Comparison of ENCODE assay signal across 22 cellular contexts in genomic region chr17:80709090-80709695, GRCh38.
DNase-seq lines count a peak whose midpoint lies in the region; ATAC-seq and TF ChIP-seq lines count a peak whose summit lies in the region.
"Had no signal": no experiment of that assay in that cellular context is flagged by ENCODE, and none has a peak within 500 bp of the region (broad histone marks: within the 10 kb centered on the region; RNA-seq: fewer than 3 reads in every experiment).

No MANE protein-coding gene starts in this region.

- H3K36me3 Mint-ChIP-seq in activated CD4-positive, alpha-beta memory T cell treated with anti-CD3 and anti-CD28 coated beads, Interleukin-2, amount 10 ng/mL, durations not matched to agents 7 days and 5 days (ENCODE audit: low read depth), result peaks cover 71% of the 10 kb centered on the region
- peaks cover 15% of the 10 kb centered on the region for H3K36me3 Mint-ChIP-seq in activated CD4-positive, alpha-beta memory T cell treated with anti-CD3 and anti-CD28 coated beads for 36 hours
- H3K36me3 Mint-ChIP-seq in WTC11 (no peaks in the 10 kb centered on the region), natural killer cell (no peaks in the 10 kb centered on the region)

- intact Hi-C loops in activated CD4-positive, alpha-beta memory T cell treated with anti-CD3 and anti-CD28 coated beads for 36 hours (cut with micrococcal nuclease), result no loop called here
- intact Hi-C loops in natural killer cell (cut with micrococcal nuclease), result no loop called here

- peak overlapping the region; percentile 93 for H3K27ac Mint-ChIP-seq in activated CD4-positive, alpha-beta memory T cell treated with anti-CD3 and anti-CD28 coated beads, Interleukin-2, amount 10 ng/mL, durations not matched to agents 7 days and 5 days
- no peak overlapping the region for H3K27ac Mint-ChIP-seq in activated CD4-positive, alpha-beta memory T cell treated with anti-CD3 and anti-CD28 coated beads for 36 hours
- H3K27ac Mint-ChIP-seq in WTC11 (peak overlapping the region; percentile 63), natural killer cell (peak overlapping the region; percentile 65 to 81)
- H3K27ac Mint-ChIP-seq: activated B cell treated with CpG ODN at 0.5 μM for 24 hours, B cell had no signal

- H3K9me3 Mint-ChIP-seq in activated CD4-positive, alpha-beta memory T cell treated with anti-CD3 and anti-CD28 coated beads, Interleukin-2, amount 10 ng/mL, durations not matched to agents 7 days and 5 days, result no peaks in the 10 kb centered on the region
- no peaks in the 10 kb centered on the region for H3K9me3 Mint-ChIP-seq in activated CD4-positive, alpha-beta memory T cell treated with anti-CD3 and anti-CD28 coated beads for 36 hours
- no peaks in the 10 kb centered on the region for H3K9me3 Mint-ChIP-seq in WTC11
- no peaks in the 10 kb centered on the region for H3K9me3 Mint-ChIP-seq in natural killer cell
- H3K9me3 Mint-ChIP-seq: activated B cell treated with CpG ODN at 0.5 μM for 24 hours; stimulated activated naive CD8-positive, alpha-beta T cell treated with anti-CD3 and anti-CD28 coated beads, Interleukin-15, amount 100 ng/mL, for 72 hours had no signal

- peak; percentile 35 for DNase-seq in activated CD4-positive, alpha-beta memory T cell treated with anti-CD3 and anti-CD28 coated beads, Interleukin-2, amount 10 ng/mL, durations not matched to agents 7 days and 5 days
- DNase-seq in activated CD4-positive, alpha-beta memory T cell treated with anti-CD3 and anti-CD28 coated beads for 36 hours, result no peak
- DNase-seq in ELF-1 (ENCODE audit: low read depth, low spot score) (peak; percentile 66), WTC11 (ENCODE audit: low spot score) (no peak), natural killer cell (no peak), UCSD-AML1 (lab: John Stamatoyannopoulos, UW; ENCODE audit: unreplicated experiment) (no peak)
- DNase-seq: activated B cell treated with CpG ODN at 0.5 μM for 24 hours; activated effector memory CD4-positive, alpha-beta T cell treated with Interleukin-2 at 50 U/mL for 16 hours; heart right ventricle; left colon; mesendoderm; NCI-H1417; NCI-H2081 treated with DMSO at 0.1 percent for 48 hours; NCI-H446 treated with DMSO at 0.1 percent for 48 hours; occipital lobe; retina; spleen; stimulated activated CD4-positive, alpha-beta T cell treated with anti-CD3 and anti-CD28 coated beads, Interleukin-4, amount 100 ng/mL, for 24 hours; stimulated activated naive CD8-positive, alpha-beta T cell treated with anti-CD3 and anti-CD28 coated beads, Interleukin-15, amount 100 ng/mL, for 72 hours had no signal

- H3K27me3 Mint-ChIP-seq in activated CD4-positive, alpha-beta memory T cell treated with anti-CD3 and anti-CD28 coated beads, Interleukin-2, amount 10 ng/mL, durations not matched to agents 7 days and 5 days, result no peaks in the 10 kb centered on the region
- H3K27me3 Mint-ChIP-seq in activated CD4-positive, alpha-beta memory T cell treated with anti-CD3 and anti-CD28 coated beads for 36 hours, result no peaks in the 10 kb centered on the region
- H3K27me3 Mint-ChIP-seq in WTC11 (ENCODE audit: low read depth) (no peaks in the 10 kb centered on the region), natural killer cell (ENCODE audit: low read depth in 2 of 2) (no peaks in the 10 kb centered on the region)
- H3K27me3 Mint-ChIP-seq: activated B cell treated with CpG ODN at 0.5 μM for 24 hours; B cell; stimulated activated naive CD8-positive, alpha-beta T cell treated with anti-CD3 and anti-CD28 coated beads, Interleukin-15, amount 100 ng/mL, for 72 hours had no signal

- TF ChIP-seq CTCF in WTC11 (IDR thresholded peaks at IDR 0.05) (no peak), natural killer cell (IDR thresholded peaks at IDR 0.05) (no peak)

- peak overlapping the region; percentile 57 for H3K4me3 Mint-ChIP-seq in activated CD4-positive, alpha-beta memory T cell treated with anti-CD3 and anti-CD28 coated beads, Interleukin-2, amount 10 ng/mL, durations not matched to agents 7 days and 5 days
- H3K4me3 Mint-ChIP-seq in activated CD4-positive, alpha-beta memory T cell treated with anti-CD3 and anti-CD28 coated beads for 36 hours, result no peak overlapping the region
- no peak overlapping the region for H3K4me3 Mint-ChIP-seq in WTC11
- H3K4me3 Mint-ChIP-seq in natural killer cell, result peak overlapping the region; percentile 65
- H3K4me3 Mint-ChIP-seq: activated B cell treated with CpG ODN at 0.5 μM for 24 hours; B cell; stimulated activated naive CD8-positive, alpha-beta T cell treated with anti-CD3 and anti-CD28 coated beads, Interleukin-15, amount 100 ng/mL, for 72 hours had no signal

- POLR2A ChIA-PET in activated CD4-positive, alpha-beta memory T cell treated with anti-CD3 and anti-CD28 coated beads, Interleukin-2, amount 10 ng/mL, durations not matched to agents 7 days and 5 days (lab: Charles Lee), result interaction anchor here (0.8 to 3.1 kb wide), 11 partner anchors 11 to 183 kb away, joined by 3 to 18 read pairs (median 3); no protein-coding TSS in a partner anchor
- POLR2A ChIA-PET in activated CD4-positive, alpha-beta memory T cell treated with anti-CD3 and anti-CD28 coated beads for 36 hours (lab: Charles Lee), result no interaction called here
- POLR2A ChIA-PET in WTC11 (lab: Charles Lee), result no interaction called here

- CTCF ChIA-PET in activated CD4-positive, alpha-beta memory T cell treated with anti-CD3 and anti-CD28 coated beads, Interleukin-2, amount 10 ng/mL, durations not matched to agents 7 days and 5 days (lab: Charles Lee), result interaction anchor here (1.3 to 1.7 kb wide), 3 partner anchors 13 to 190 kb away, joined by 3 to 5 read pairs (median 3); no protein-coding TSS in a partner anchor
- CTCF ChIA-PET in activated CD4-positive, alpha-beta memory T cell treated with anti-CD3 and anti-CD28 coated beads for 36 hours (lab: Charles Lee), result no interaction called here
- CTCF ChIA-PET in WTC11 (lab: Charles Lee), result interaction anchor here (1.0 kb wide), 1 partner anchor 190 kb away, joined by 4 read pairs; no protein-coding TSS in a partner anchor

- H3K4me1 Mint-ChIP-seq in activated CD4-positive, alpha-beta memory T cell treated with anti-CD3 and anti-CD28 coated beads, Interleukin-2, amount 10 ng/mL, durations not matched to agents 7 days and 5 days, result peaks cover 89% of the 10 kb centered on the region
- peaks cover 60% of the 10 kb centered on the region for H3K4me1 Mint-ChIP-seq in activated CD4-positive, alpha-beta memory T cell treated with anti-CD3 and anti-CD28 coated beads for 36 hours (ENCODE audit: low read depth)
- H3K4me1 Mint-ChIP-seq in WTC11, result peaks cover 42% of the 10 kb centered on the region
- H3K4me1 Mint-ChIP-seq in natural killer cell, result peaks cover 79% of the 10 kb centered on the region in 2 donors

- ATAC-seq in WTC11 (no peak), natural killer cell (peak in 1 of 3 donors; percentile 15), GM18909 (IDR thresholded peaks at IDR 0.05; ENCODE audit: poor library complexity, unreplicated experiment) (no peak), HG03108 (IDR thresholded peaks at IDR 0.05; ENCODE audit: unreplicated experiment) (no peak)
- ATAC-seq: left colon; stimulated activated naive CD8-positive, alpha-beta T cell treated with anti-CD3 and anti-CD28 coated beads, Interleukin-15, amount 100 ng/mL, for 72 hours had no signal

TF ChIP-seq in WTC11, 78 proteins besides CTCF, POLR2A, EP300 and RAD21:
- TF ChIP-seq ZBTB43 (CRISPR knock-in tag; IDR thresholded peaks at IDR 0.05), result no peak
- no peak for TF ChIP-seq FOXK1 (CRISPR knock-in tag; IDR thresholded peaks at IDR 0.05)
- no peak for TF ChIP-seq ZNF423 (CRISPR knock-in tag; IDR thresholded peaks at IDR 0.05)
- no peak for TF ChIP-seq IRF2 (CRISPR knock-in tag; IDR thresholded peaks at IDR 0.05; ENCODE audit: borderline replicate concordance, low read depth)
- TF ChIP-seq ATF6 (CRISPR knock-in tag; IDR thresholded peaks at IDR 0.05), result no peak
- TF ChIP-seq MAX (CRISPR knock-in tag; IDR thresholded peaks at IDR 0.05), result no peak
- TF ChIP-seq NR1H2 (CRISPR knock-in tag; IDR thresholded peaks at IDR 0.05), result no peak
- no peak for TF ChIP-seq RELA (CRISPR knock-in tag; IDR thresholded peaks at IDR 0.05; ENCODE audit: borderline replicate concordance)
- no peak for TF ChIP-seq ZMAT4 (CRISPR knock-in tag; IDR thresholded peaks at IDR 0.05)
- TF ChIP-seq GRHL2 (CRISPR knock-in tag; IDR thresholded peaks at IDR 0.05; ENCODE audit: insufficient replicate concordance, severe bottlenecking), result no peak
- no peak for TF ChIP-seq MYBL2 (CRISPR knock-in tag; IDR thresholded peaks at IDR 0.05)

Comparison
In these comparisons a context has a peak if more than half of its experiments do, and no peak if none do; other contexts are left out.
1. DNase-seq: peak in activated CD4-positive, alpha-beta memory T cell treated with anti-CD3 and anti-CD28 coated beads, Interleukin-2, amount 10 ng/mL, durations not matched to agents 7 days and 5 days (single experiment) and ELF-1 (single experiment); none in activated CD4-positive, alpha-beta memory T cell treated with anti-CD3 and anti-CD28 coated beads for 36 hours (single experiment), WTC11 (single experiment), natural killer cell (single experiment) and UCSD-AML1 (single experiment).
2. H3K4me3 Mint-ChIP-seq: peak in activated CD4-positive, alpha-beta memory T cell treated with anti-CD3 and anti-CD28 coated beads, Interleukin-2, amount 10 ng/mL, durations not matched to agents 7 days and 5 days (single experiment) and natural killer cell (single experiment); none in activated CD4-positive, alpha-beta memory T cell treated with anti-CD3 and anti-CD28 coated beads for 36 hours (single experiment) and WTC11 (single experiment).